ENCODE assay signal across 1 cellular context in the genomic region with DNA sequence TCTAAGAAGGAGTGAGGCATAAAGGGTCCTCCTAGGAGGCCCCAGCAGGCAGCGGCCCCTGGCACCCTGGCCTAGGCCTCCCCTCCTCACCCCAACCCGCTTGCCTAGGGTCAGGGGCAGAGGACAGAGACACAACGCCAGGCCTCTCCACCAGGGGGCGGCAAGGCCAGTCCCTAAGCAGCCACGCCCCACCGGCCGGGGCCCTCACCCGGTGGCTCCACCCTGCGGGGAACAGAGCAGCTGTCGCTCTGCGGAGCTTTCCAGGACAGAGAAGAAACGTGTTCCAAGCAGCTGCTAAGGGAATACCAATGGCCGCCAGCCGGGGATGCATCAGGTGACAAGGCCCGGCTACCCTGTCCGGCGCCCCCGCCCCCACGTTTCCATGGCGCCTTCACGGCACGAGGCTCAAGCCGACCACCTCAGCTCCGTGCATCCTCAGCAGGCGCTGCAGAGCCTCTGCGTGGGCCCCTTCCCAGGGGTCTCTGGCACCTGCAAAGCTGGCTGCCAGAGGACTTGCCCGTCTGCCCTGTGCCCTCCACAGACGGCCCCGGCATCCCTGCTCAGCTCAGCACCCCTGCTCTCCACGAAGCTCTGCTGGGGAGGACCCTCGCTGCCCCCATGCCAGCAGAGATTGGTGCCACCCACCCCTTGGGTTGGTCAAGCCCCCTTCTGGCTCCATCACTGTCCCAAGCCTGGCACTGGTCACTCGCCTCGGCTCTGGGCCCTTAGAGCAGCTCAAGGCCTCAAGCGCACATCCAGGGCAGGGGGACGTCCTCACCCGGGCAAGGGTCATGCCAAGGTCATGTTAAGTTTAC.
TF ChIP-seq lines count a peak whose summit lies in the region.

No MANE protein-coding gene starts in this region.

TF ChIP-seq in HepG2, 621 proteins besides CTCF, POLR2A, EP300 and RAD21 (continued from another document and continues in another):
- TF ChIP-seq, protein P1, sequence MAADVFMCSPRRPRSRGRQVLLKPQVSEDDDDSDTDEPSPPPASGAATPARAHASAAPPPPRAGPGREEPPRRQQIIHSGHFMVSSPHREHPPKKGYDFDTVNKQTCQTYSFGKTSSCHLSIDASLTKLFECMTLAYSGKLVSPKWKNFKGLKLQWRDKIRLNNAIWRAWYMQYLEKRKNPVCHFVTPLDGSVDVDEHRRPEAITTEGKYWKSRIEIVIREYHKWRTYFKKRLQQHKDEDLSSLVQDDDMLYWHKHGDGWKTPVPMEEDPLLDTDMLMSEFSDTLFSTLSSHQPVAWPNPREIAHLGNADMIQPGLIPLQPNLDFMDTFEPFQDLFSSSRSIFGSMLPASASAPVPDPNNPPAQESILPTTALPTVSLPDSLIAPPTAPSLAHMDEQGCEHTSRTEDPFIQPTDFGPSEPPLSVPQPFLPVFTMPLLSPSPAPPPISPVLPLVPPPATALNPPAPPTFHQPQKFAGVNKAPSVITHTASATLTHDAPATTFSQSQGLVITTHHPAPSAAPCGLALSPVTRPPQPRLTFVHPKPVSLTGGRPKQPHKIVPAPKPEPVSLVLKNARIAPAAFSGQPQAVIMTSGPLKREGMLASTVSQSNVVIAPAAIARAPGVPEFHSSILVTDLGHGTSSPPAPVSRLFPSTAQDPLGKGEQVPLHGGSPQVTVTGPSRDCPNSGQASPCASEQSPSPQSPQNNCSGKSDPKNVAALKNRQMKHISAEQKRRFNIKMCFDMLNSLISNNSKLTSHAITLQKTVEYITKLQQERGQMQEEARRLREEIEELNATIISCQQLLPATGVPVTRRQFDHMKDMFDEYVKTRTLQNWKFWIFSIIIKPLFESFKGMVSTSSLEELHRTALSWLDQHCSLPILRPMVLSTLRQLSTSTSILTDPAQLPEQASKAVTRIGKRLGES (CRISPR knock-in tag; IDR thresholded peaks at IDR 0.05; ENCODE audit: borderline replicate concordance): no peak
- TF ChIP-seq E2F2 (CRISPR knock-in tag; IDR thresholded peaks at IDR 0.05; ENCODE audit: borderline replicate concordance): no peak
- no peak for TF ChIP-seq ZNF780A (CRISPR knock-in tag; IDR thresholded peaks at IDR 0.05)
- TF ChIP-seq HMGA1 (CRISPR knock-in tag; conservative IDR thresholded peaks at IDR 0.05): no peak
- TF ChIP-seq BRCA1 (CRISPR knock-in tag; IDR thresholded peaks at IDR 0.05): no peak
- TF ChIP-seq PHB2 (IDR thresholded peaks at IDR 0.05; ENCODE audit: partially characterized antibody): no peak
- no peak for TF ChIP-seq ATM (IDR thresholded peaks at IDR 0.05; ENCODE audit: borderline replicate concordance)
- TF ChIP-seq, protein P2, sequence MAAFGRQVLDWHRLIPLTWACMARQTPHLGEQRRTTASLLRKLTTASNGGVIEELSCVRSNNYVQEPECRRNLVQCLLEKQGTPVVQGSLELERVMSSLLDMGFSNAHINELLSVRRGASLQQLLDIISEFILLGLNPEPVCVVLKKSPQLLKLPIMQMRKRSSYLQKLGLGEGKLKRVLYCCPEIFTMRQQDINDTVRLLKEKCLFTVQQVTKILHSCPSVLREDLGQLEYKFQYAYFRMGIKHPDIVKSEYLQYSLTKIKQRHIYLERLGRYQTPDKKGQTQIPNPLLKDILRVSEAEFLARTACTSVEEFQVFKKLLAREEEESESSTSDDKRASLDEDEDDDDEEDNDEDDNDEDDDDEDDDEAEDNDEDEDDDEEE (CRISPR knock-in tag; IDR thresholded peaks at IDR 0.05): no peak
- TF ChIP-seq ZNF230 (CRISPR knock-in tag; IDR thresholded peaks at IDR 0.05): no peak
- TF ChIP-seq ZBTB26 (CRISPR knock-in tag; IDR thresholded peaks at IDR 0.05; ENCODE audit: borderline replicate concordance): no peak
- TF ChIP-seq, protein P3, sequence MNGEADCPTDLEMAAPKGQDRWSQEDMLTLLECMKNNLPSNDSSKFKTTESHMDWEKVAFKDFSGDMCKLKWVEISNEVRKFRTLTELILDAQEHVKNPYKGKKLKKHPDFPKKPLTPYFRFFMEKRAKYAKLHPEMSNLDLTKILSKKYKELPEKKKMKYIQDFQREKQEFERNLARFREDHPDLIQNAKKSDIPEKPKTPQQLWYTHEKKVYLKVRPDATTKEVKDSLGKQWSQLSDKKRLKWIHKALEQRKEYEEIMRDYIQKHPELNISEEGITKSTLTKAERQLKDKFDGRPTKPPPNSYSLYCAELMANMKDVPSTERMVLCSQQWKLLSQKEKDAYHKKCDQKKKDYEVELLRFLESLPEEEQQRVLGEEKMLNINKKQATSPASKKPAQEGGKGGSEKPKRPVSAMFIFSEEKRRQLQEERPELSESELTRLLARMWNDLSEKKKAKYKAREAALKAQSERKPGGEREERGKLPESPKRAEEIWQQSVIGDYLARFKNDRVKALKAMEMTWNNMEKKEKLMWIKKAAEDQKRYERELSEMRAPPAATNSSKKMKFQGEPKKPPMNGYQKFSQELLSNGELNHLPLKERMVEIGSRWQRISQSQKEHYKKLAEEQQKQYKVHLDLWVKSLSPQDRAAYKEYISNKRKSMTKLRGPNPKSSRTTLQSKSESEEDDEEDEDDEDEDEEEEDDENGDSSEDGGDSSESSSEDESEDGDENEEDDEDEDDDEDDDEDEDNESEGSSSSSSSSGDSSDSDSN (CRISPR knock-in tag; IDR thresholded peaks at IDR 0.05): peak; percentile 68
- TF ChIP-seq PTBP1 (IDR thresholded peaks at IDR 0.05; ENCODE audit: low read depth, low read length, poor library complexity, severe bottlenecking): no peak
- TF ChIP-seq, protein P4, sequence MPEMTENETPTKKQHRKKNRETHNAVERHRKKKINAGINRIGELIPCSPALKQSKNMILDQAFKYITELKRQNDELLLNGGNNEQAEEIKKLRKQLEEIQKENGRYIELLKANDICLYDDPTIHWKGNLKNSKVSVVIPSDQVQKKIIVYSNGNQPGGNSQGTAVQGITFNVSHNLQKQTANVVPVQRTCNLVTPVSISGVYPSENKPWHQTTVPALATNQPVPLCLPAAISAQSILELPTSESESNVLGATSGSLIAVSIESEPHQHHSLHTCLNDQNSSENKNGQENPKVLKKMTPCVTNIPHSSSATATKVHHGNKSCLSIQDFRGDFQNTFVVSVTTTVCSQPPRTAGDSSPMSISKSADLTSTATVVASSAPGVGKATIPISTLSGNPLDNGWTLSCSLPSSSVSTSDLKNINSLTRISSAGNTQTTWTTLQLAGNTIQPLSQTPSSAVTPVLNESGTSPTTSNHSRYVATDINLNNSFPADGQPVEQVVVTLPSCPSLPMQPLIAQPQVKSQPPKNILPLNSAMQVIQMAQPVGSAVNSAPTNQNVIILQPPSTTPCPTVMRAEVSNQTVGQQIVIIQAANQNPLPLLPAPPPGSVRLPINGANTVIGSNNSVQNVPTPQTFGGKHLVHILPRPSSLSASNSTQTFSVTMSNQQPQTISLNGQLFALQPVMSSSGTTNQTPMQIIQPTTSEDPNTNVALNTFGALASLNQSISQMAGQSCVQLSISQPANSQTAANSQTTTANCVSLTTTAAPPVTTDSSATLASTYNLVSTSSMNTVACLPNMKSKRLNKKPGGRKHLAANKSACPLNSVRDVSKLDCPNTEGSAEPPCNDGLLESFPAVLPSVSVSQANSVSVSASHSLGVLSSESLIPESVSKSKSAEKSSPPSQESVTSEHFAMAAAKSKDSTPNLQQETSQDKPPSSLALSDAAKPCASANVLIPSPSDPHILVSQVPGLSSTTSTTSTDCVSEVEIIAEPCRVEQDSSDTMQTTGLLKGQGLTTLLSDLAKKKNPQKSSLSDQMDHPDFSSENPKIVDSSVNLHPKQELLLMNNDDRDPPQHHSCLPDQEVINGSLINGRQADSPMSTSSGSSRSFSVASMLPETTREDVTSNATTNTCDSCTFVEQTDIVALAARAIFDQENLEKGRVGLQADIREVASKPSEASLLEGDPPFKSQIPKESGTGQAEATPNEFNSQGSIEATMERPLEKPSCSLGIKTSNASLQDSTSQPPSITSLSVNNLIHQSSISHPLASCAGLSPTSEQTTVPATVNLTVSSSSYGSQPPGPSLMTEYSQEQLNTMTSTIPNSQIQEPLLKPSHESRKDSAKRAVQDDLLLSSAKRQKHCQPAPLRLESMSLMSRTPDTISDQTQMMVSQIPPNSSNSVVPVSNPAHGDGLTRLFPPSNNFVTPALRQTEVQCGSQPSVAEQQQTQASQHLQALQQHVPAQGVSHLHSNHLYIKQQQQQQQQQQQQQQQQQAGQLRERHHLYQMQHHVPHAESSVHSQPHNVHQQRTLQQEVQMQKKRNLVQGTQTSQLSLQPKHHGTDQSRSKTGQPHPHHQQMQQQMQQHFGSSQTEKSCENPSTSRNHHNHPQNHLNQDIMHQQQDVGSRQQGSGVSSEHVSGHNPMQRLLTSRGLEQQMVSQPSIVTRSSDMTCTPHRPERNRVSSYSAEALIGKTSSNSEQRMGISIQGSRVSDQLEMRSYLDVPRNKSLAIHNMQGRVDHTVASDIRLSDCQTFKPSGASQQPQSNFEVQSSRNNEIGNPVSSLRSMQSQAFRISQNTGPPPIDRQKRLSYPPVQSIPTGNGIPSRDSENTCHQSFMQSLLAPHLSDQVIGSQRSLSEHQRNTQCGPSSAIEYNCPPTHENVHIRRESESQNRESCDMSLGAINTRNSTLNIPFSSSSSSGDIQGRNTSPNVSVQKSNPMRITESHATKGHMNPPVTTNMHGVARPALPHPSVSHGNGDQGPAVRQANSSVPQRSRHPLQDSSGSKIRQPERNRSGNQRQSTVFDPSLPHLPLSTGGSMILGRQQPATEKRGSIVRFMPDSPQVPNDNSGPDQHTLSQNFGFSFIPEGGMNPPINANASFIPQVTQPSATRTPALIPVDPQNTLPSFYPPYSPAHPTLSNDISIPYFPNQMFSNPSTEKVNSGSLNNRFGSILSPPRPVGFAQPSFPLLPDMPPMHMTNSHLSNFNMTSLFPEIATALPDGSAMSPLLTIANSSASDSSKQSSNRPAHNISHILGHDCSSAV (CRISPR knock-in tag; IDR thresholded peaks at IDR 0.05; ENCODE audit: borderline replicate concordance): no peak
- no peak for TF ChIP-seq ZFP82 (CRISPR knock-in tag; IDR thresholded peaks at IDR 0.05; ENCODE audit: borderline replicate concordance)
- TF ChIP-seq, protein P5, sequence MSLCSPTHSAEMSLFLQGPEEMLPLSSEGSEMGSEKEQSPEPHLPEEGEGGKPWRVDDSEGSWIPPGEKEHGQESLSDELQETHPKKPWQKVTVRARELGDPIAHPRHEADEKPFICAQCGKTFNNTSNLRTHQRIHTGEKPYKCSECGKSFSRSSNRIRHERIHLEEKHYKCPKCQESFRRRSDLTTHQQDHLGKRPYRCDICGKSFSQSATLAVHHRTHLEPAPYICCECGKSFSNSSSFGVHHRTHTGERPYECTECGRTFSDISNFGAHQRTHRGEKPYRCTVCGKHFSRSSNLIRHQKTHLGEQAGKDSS (CRISPR knock-in tag; IDR thresholded peaks at IDR 0.05; ENCODE audit: borderline replicate concordance, low read depth): no peak
- TF ChIP-seq CBX1 (IDR thresholded peaks at IDR 0.05; ENCODE audit: low read depth): no peak
- TF ChIP-seq ZNF609 (CRISPR knock-in tag; IDR thresholded peaks at IDR 0.05; ENCODE audit: borderline replicate concordance): no peak; the same call in 1 of the 2 replicates
- TF ChIP-seq KMT2A (CRISPR knock-in tag; IDR thresholded peaks at IDR 0.05): 0 out of 2 replicates have a peak, but pooled peaks have one; percentile 24
- peak; percentile 54 for TF ChIP-seq ZNF883 (CRISPR knock-in tag; IDR thresholded peaks at IDR 0.05; ENCODE audit: not compliant biosample characterization)
- TF ChIP-seq SIN3A (IDR thresholded peaks at IDR 0.05; ENCODE audit: borderline replicate concordance, low read depth, low read length): peak; percentile 85; the same call in 1 of the 2 replicates
- TF ChIP-seq ZNF562 (CRISPR knock-in tag; IDR thresholded peaks at IDR 0.05; ENCODE audit: borderline replicate concordance): no peak
- peak; percentile 70 for TF ChIP-seq ZNF768 (CRISPR knock-in tag; IDR thresholded peaks at IDR 0.05)
- TF ChIP-seq ZNF589 (CRISPR knock-in tag; conservative IDR thresholded peaks at IDR 0.05): no peak
- no peak for TF ChIP-seq GFI1 (CRISPR knock-in tag; IDR thresholded peaks at IDR 0.05; ENCODE audit: borderline replicate concordance)
- TF ChIP-seq IKZF1 (IDR thresholded peaks at IDR 0.05): no peak
